Comparison of ENCODE assay signal across 14 cellular contexts in genomic region chr20:38117635-38118034, GRCh38. TPM values are rescaled to one million over a fixed set of nuclear protein-coding genes. Genes with fewer than 3 reads are reported as not detected.
DNase-seq lines count a peak whose midpoint lies in the region; ATAC-seq, FAIRE-seq and TF ChIP-seq lines count a peak whose summit lies in the region.
"Had no signal": no experiment of that assay in that cellular context is flagged by ENCODE, and none has a peak within 500 bp of the region (broad histone marks: within the 10 kb centered on the region; RNA-seq: fewer than 3 reads in every experiment).

No MANE protein-coding gene starts in this region.

- in situ Hi-C loops in Caki2 (cut with HindIII; ENCODE audit: low pct_unique_long_range_greater_than_20kb, low sequenced_read_pairs) = no loop called here

- H4K20me1 ChIP-seq in OCI-LY3 (ENCODE audit: insufficient read depth, low read length) = no peaks in the 10 kb centered on the region

- TF ChIP-seq POLR2A in upper lobe of left lung (IDR thresholded peaks at IDR 0.05) = no peak

- H3K4me3 ChIP-seq in OCI-LY3 (ENCODE audit: low read length) = no peak overlapping the region
- H3K4me3 ChIP-seq in bronchial epithelial cell (ENCODE audit: low read depth, low read length) = no peak overlapping the region
- H3K4me3 ChIP-seq in mesodermal cell (ENCODE audit: extremely low read depth, insufficient read depth, low read length, poor library complexity, severe bottlenecking) = no peak overlapping the region
- no peak overlapping the region for H3K4me3 ChIP-seq in effector memory CD4-positive, alpha-beta T cell (ENCODE audit: insufficient read depth, low read depth, low read length, poor library complexity, severe bottlenecking)
- no peak overlapping the region for H3K4me3 ChIP-seq in upper lobe of left lung
- H3K4me3 ChIP-seq: stomach had no signal

- H2AFZ ChIP-seq in OCI-LY3 (ENCODE audit: low read depth, low read length) = peak overlapping the region; percentile 20

- DNase-seq in Caki2 (ENCODE audit: low read depth) (peak; percentile 46), bronchial epithelial cell (ENCODE audit: low read depth) (peak; percentile 56), upper lobe of left lung (no peak)
- DNase-seq in effector memory CD4-positive, alpha-beta T cell = no peak
- DNase-seq: activated CD4-positive, alpha-beta memory T cell treated with anti-CD3 and anti-CD28 coated beads, Interleukin-2, amount 10 ng/mL, durations not matched to agents 7 days and 5 days; NCI-H187; NK-92 treated with Interleukin-12 subunit alpha and Interleukin-12 subunit beta, amount 100 ng/mL, for 24 hours; stomach had no signal

- H3K9ac ChIP-seq in OCI-LY3 (ENCODE audit: low read length) = no peak overlapping the region

- H3K9me3 ChIP-seq in OCI-LY3 (ENCODE audit: insufficient read depth, low read length) (no peaks in the 10 kb centered on the region), mesodermal cell (ENCODE audit: control insufficient read depth, low read length) (no peaks in the 10 kb centered on the region), upper lobe of left lung (no peaks in the 10 kb centered on the region)
- no peaks in the 10 kb centered on the region for H3K9me3 ChIP-seq in effector memory CD4-positive, alpha-beta T cell (ENCODE audit: control insufficient read depth, low read length)
- H3K9me3 ChIP-seq: stomach had no signal

- no peak for TF ChIP-seq CTCF in OCI-LY3 (IDR thresholded peaks at IDR 0.05; ENCODE audit: low read depth, low read length)
- no peak for TF ChIP-seq CTCF in bronchial epithelial cell (IDR thresholded peaks at IDR 0.05; ENCODE audit: insufficient read depth, low read length, severe bottlenecking)
- TF ChIP-seq CTCF in upper lobe of left lung (IDR thresholded peaks at IDR 0.05) = no peak

- H3K4me1 ChIP-seq in OCI-LY3 (ENCODE audit: low read length) = peaks cover 52% of the 10 kb centered on the region
- peaks cover 32% of the 10 kb centered on the region for H3K4me1 ChIP-seq in mesodermal cell (ENCODE audit: control insufficient read depth, insufficient read depth, low read length, poor library complexity, severe bottlenecking)
- H3K4me1 ChIP-seq in effector memory CD4-positive, alpha-beta T cell (ENCODE audit: control insufficient read depth, insufficient read depth, low read length, poor library complexity, severe bottlenecking) = no peaks in the 10 kb centered on the region
- peaks cover 2 to 12% (median 9%) of the 10 kb centered on the region in 4 donors for H3K4me1 ChIP-seq in upper lobe of left lung

- TF ChIP-seq EP300 in upper lobe of left lung (IDR thresholded peaks at IDR 0.05) = no peak

- H3K27me3 ChIP-seq in OCI-LY3 (ENCODE audit: low read depth, low read length) = no peaks in the 10 kb centered on the region
- no peaks in the 10 kb centered on the region for H3K27me3 ChIP-seq in bronchial epithelial cell (ENCODE audit: control insufficient read depth, insufficient read depth, low read length)
- no peaks in the 10 kb centered on the region for H3K27me3 ChIP-seq in effector memory CD4-positive, alpha-beta T cell (replicated peaks; ENCODE audit: control insufficient read depth, insufficient read depth, low read length, poor library complexity, severe bottlenecking)
- H3K27me3 ChIP-seq in upper lobe of left lung = no peaks in the 10 kb centered on the region
- H3K27me3 ChIP-seq: stomach had no signal

- no peaks in the 10 kb centered on the region for H3K79me2 ChIP-seq in OCI-LY3 (ENCODE audit: low read length)

- 75 to 76% methylated on average over 2 of the region's 3 CpGs for WGBS in mesodermal cell (ENCODE audit: insufficient coverage in 2 of 2), 2 experiments
- WGBS in upper lobe of left lung, 2 donors = 66 to 86% methylated on average over 3 of the region's 3 CpGs

- no peak for FAIRE-seq in bronchial epithelial cell (lab: Jason Lieb, UNC)
- FAIRE-seq: H54 had no signal

- ATAC-seq in GM21447 (IDR thresholded peaks at IDR 0.05; ENCODE audit: unreplicated experiment) (no peak), GM18498 (IDR thresholded peaks at IDR 0.05; ENCODE audit: unreplicated experiment) (no peak), upper lobe of left lung (ENCODE audit: low FRiP score in 2 of 2) (no peak)
- ATAC-seq: activated naive CD4-positive, alpha-beta T cell treated with anti-CD3 and anti-CD28 coated beads, Interleukin-2, amount 50 U/mL, for 72 hours had no signal

- peak overlapping the region; percentile 33 for H3K4me2 ChIP-seq in OCI-LY3 (ENCODE audit: low read length)

- no peaks in the 10 kb centered on the region for H3K36me3 ChIP-seq in OCI-LY3 (replicated peaks; ENCODE audit: low read depth, low read length)
- H3K36me3 ChIP-seq in bronchial epithelial cell (ENCODE audit: control insufficient read depth, insufficient read depth, low read length) = no peaks in the 10 kb centered on the region
- H3K36me3 ChIP-seq in mesodermal cell (ENCODE audit: control insufficient read depth, insufficient read depth, low read length) = no peaks in the 10 kb centered on the region
- H3K36me3 ChIP-seq in effector memory CD4-positive, alpha-beta T cell (ENCODE audit: control insufficient read depth, insufficient read depth, low read length) = no peaks in the 10 kb centered on the region
- no peaks in the 10 kb centered on the region for H3K36me3 ChIP-seq in upper lobe of left lung
- H3K36me3 ChIP-seq: stomach had no signal

- H3K27ac ChIP-seq in OCI-LY3 (ENCODE audit: low read length) (peak overlapping the region; percentile 39), mesodermal cell (ENCODE audit: low read depth, low read length, severe bottlenecking) (peak overlapping the region; percentile 84), upper lobe of left lung (no peak overlapping the region)
- H3K27ac ChIP-seq in effector memory CD4-positive, alpha-beta T cell (ENCODE audit: insufficient read depth, low read length, poor library complexity, severe bottlenecking) = no peak overlapping the region
- H3K27ac ChIP-seq: stomach had no signal

RNA-seq across cellular contexts. Expression of gene TGM2, which starts 47.4 kb away (rescaled TPM):
- 144 and 178 TPM in 2 replicates for total RNA-seq in Caki2 (2014; rRNA removed; shearing (Covaris generic); ENCODE audit: low replicate concordance)
- total RNA-seq in bronchial epithelial cell = 0.51 and 5.5 TPM in 2 replicates
- 118 TPM for polyA plus RNA-seq in mesodermal cell (2013, experiment 1 of 2)
- polyA plus RNA-seq in mesodermal cell (2013, experiment 2 of 2) = 115 TPM
- total RNA-seq in upper lobe of left lung = 100 to 1,000 TPM in 5 of 6 donors, 10 to 100 TPM in 1; 98.7 to 469 (median 290) TPM

Comparison
In these comparisons a context has a peak if more than half of its experiments do, and no peak if none do; other contexts are left out.
1. DNase-seq: peak in Caki2 (single experiment) and bronchial epithelial cell (single experiment); none in effector memory CD4-positive, alpha-beta T cell (0 of 3) and upper lobe of left lung (0 of 2).
2. H3K27ac ChIP-seq: peak in OCI-LY3 (single experiment) and mesodermal cell (single experiment); none in effector memory CD4-positive, alpha-beta T cell (single experiment) and upper lobe of left lung (0 of 4).
3. RNA of gene TGM2, which starts 47.4 kb away (total RNA-seq): 98.7 to 469 TPM in upper lobe of left lung and 144 to 178 TPM in Caki2; 0.51 to 5.5 TPM in bronchial epithelial cell; every median in the first group is over 10 times any median in the second.